ENCODE assay signal across 20 cellular contexts in the genomic region with DNA sequence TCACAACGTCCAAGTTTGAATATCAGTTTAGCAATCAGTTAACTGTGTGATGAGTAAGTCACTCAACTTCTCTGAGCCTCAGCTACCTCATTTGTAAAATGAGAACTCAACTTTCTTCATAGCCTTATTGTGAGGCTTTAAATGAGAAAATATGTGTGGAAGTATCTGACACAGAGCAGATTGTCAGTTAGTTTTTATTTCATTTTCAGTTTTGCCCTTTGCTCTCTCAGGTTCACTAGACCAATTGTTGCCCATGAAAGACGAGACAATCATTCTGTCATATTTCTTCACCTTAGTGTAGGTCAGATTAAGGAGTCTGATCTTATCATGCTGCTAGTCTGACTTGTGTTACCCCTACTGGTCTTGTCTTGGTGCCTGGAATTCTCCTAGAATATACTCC.
DNase-seq lines count a peak whose midpoint lies in the region; ATAC-seq, FAIRE-seq and TF ChIP-seq lines count a peak whose summit lies in the region.
"Had no signal": no experiment of that assay in that cellular context is flagged by ENCODE, and none has a peak within 500 bp of the region (broad histone marks: within the 10 kb centered on the region; RNA-seq: fewer than 3 reads in every experiment).

No MANE protein-coding gene starts in this region.

- ATAC-seq in GM19043 (IDR thresholded peaks at IDR 0.05; ENCODE audit: low read depth, unreplicated experiment) (peak; percentile 44), HG02610 (IDR thresholded peaks at IDR 0.05; ENCODE audit: unreplicated experiment) (peak; percentile 58), HG03432 (IDR thresholded peaks at IDR 0.05; ENCODE audit: unreplicated experiment) (peak; percentile 79), left lobe of liver (no peak)

- DNase-seq in D721Med (ENCODE audit: insufficient read length, low spot score) (no peak), left lobe of liver (ENCODE audit: low spot score) (no peak), GF-D8 (lab: John Stamatoyannopoulos, UW) (no peak), SK-N-DZ (ENCODE audit: low spot score) (no peak), SIG-M5 treated with dmso at 0.1 percent for 504 hours (lab: John Stamatoyannopoulos, UW; ENCODE audit: unreplicated experiment) (no peak)
- DNase-seq: activated CD4-positive, alpha-beta T cell treated with anti-CD3 and anti-CD28 coated beads for 1 hour; activated gamma-delta T cell treated with Interleukin-2 at 50 U/mL for 16 hours; DMS53; endodermal cell; midbrain; NCI-H446 treated with DMSO at 0.1 percent for 48 hours; retina; SIG-M5; stomach had no signal

- FAIRE-seq in D721Med (lab: Jason Lieb, UNC), result peak; percentile 80
- FAIRE-seq: H1, HTR-8/SVneo, urothelium cell line had no signal

- TF ChIP-seq CTCF in D721Med (IDR thresholded peaks at IDR 0.05; ENCODE audit: insufficient read depth, missing control alignments), result no peak
